Comparison of ENCODE assay signal across 10 cellular contexts in genomic region chr2:26008851-26009566, GRCh38. TPM values are rescaled to one million over a fixed set of nuclear protein-coding genes. Genes with fewer than 3 reads are reported as not detected.
A peak's percentile ranks its signal among the peaks of the same experiment; 100 is the strongest.
DNase-seq lines count a peak whose midpoint lies in the region; ATAC-seq and TF ChIP-seq lines count a peak whose summit lies in the region.
"Had no signal": no experiment of that assay in that cellular context is flagged by ENCODE, and none has a peak within 500 bp of the region (broad histone marks: within the 10 kb centered on the region; RNA-seq: fewer than 3 reads in every experiment).

No MANE protein-coding gene starts in this region.

- H3K23ac ChIP-seq in mesenchymal stem cell (ENCODE audit: low read length in 2 of 2), result no peak overlapping the region

- no peak overlapping the region for H3K4me2 ChIP-seq in mesenchymal stem cell (ENCODE audit: low read length, poor library complexity, severe bottlenecking)

- peak overlapping the region; percentile 74 for H3K9ac ChIP-seq in mesenchymal stem cell (ENCODE audit: low read length)

- no peaks in the 10 kb centered on the region for H3K79me1 ChIP-seq in mesenchymal stem cell (replicated peaks; ENCODE audit: low read length, poor library complexity, severe bottlenecking)

- peaks cover 83% of the 10 kb centered on the region for H3K4me1 Mint-ChIP-seq in dendritic cell treated with granulocyte-macrophage colony-stimulating factor and Interleukin-4, amounts not matched to agents 40 ng/mL and 50 ng/mL, for 4 days (ENCODE audit: low read depth)

- peak overlapping the region in 1 of 2 experiments; percentile 52 for H3K4ac ChIP-seq in mesenchymal stem cell (ENCODE audit: low read depth in 1 of 2, low read length in 2 of 2)

- H3K18ac ChIP-seq in mesenchymal stem cell (ENCODE audit: low read depth in 1 of 2, low read length in 2 of 2), result peak overlapping the region in 1 of 2 experiments; percentile 18

- H4K8ac ChIP-seq in mesenchymal stem cell (ENCODE audit: low read length), result peak overlapping the region; percentile 52

- H3K9me3 Mint-ChIP-seq in dendritic cell treated with granulocyte-macrophage colony-stimulating factor and Interleukin-4, amounts not matched to agents 40 ng/mL and 50 ng/mL, for 4 days, result no peaks in the 10 kb centered on the region

- peak overlapping the region; percentile 35 for H3K4me3 Mint-ChIP-seq in dendritic cell treated with granulocyte-macrophage colony-stimulating factor and Interleukin-4, amounts not matched to agents 40 ng/mL and 50 ng/mL, for 4 days

- H3K27ac ChIP-seq in mesenchymal stem cell (ENCODE audit: low read length, poor library complexity, severe bottlenecking), result no peak overlapping the region

- H4K91ac ChIP-seq in mesenchymal stem cell (ENCODE audit: low read length), result no peak overlapping the region

- H2AFZ ChIP-seq in mesenchymal stem cell (ENCODE audit: low read depth, low read length), result no peak overlapping the region

- intact Hi-C loops in dendritic cell treated with granulocyte-macrophage colony-stimulating factor and Interleukin-4, amounts not matched to agents 40 ng/mL and 50 ng/mL, for 4 days (cut with micrococcal nuclease), result loop anchor here (2.0 kb wide), 1 partner anchor 24 kb away; no protein-coding TSS in a partner anchor

- peak overlapping the region in 1 of 2 experiments; percentile 18 for H3K14ac ChIP-seq in mesenchymal stem cell (ENCODE audit: low read length in 2 of 2)

- H3K27me3 ChIP-seq in mesenchymal stem cell (ENCODE audit: control insufficient read depth in 1 of 2, insufficient read depth in 1 of 2, low read length in 2 of 2), result no peaks in the 10 kb centered on the region

- no peak for ATAC-seq in HG02763 (IDR thresholded peaks at IDR 0.05; ENCODE audit: unreplicated experiment)

- no peaks in the 10 kb centered on the region for H3K36me3 ChIP-seq in mesenchymal stem cell (ENCODE audit: control insufficient read depth in 1 of 2, insufficient read depth in 2 of 2, low read depth in 1 of 2, low read length in 2 of 2)

- no peak overlapping the region for H2BK15ac ChIP-seq in mesenchymal stem cell (ENCODE audit: low read depth, poor library complexity, severe bottlenecking)

- no peaks in the 10 kb centered on the region for H3K27me3 Mint-ChIP-seq in dendritic cell treated with granulocyte-macrophage colony-stimulating factor and Interleukin-4, amounts not matched to agents 40 ng/mL and 50 ng/mL, for 4 days

- H3K36me3 Mint-ChIP-seq in dendritic cell treated with granulocyte-macrophage colony-stimulating factor and Interleukin-4, amounts not matched to agents 40 ng/mL and 50 ng/mL, for 4 days (ENCODE audit: low read depth), result no peaks in the 10 kb centered on the region

- H3K9me3 ChIP-seq in mesenchymal stem cell (ENCODE audit: control insufficient read depth, low read length), result no peaks in the 10 kb centered on the region

- peak overlapping the region in 1 of 2 experiments; percentile 46 for H2BK12ac ChIP-seq in mesenchymal stem cell (ENCODE audit: low read length in 2 of 2)

- H3K4me1 ChIP-seq in mesenchymal stem cell (ENCODE audit: control insufficient read depth, insufficient read depth, low read depth, low read length), result peaks cover 14% of the 10 kb centered on the region

- H2BK5ac ChIP-seq in mesenchymal stem cell (ENCODE audit: low read depth, low read length, poor library complexity, severe bottlenecking), result no peak overlapping the region

- peak overlapping the region in 1 of 2 experiments; percentile 2 for H3K4me3 ChIP-seq in mesenchymal stem cell (ENCODE audit: insufficient read depth in 1 of 2, low read depth in 1 of 2, low read length in 2 of 2)

- no peak for TF ChIP-seq CTCF in AG09319 (IDR thresholded peaks at IDR 0.05; ENCODE audit: low read depth, low read length)

- no peak overlapping the region for H2BK120ac ChIP-seq in mesenchymal stem cell (ENCODE audit: low read depth, low read length)

- WGBS in mesenchymal stem cell, result 59% methylated on average over 2 of the region's 2 CpGs

- no peak overlapping the region for H2AK5ac ChIP-seq in mesenchymal stem cell (ENCODE audit: low read length, severe bottlenecking)

- DNase-seq in AG09319 (ENCODE audit: extremely low read depth, low read depth), result peak; percentile 57
- DNase-seq in MV-4-11 (lab: John Stamatoyannopoulos, UW), result peak; percentile 99
- peak; percentile 72 for DNase-seq in mesenchymal stem cell
- DNase-seq in NK-92 treated with Interleukin-12 subunit alpha and Interleukin-12 subunit beta, amount 100 ng/mL, for 24 hours (lab: John Stamatoyannopoulos, UW), result no peak
- DNase-seq in GM19238 (ENCODE audit: insufficient read length, low spot score), result no peak
- DNase-seq in NCI-H1694 treated with DMSO at 0.1 percent for 48 hours (lab: John Stamatoyannopoulos, UW), result no peak
- DNase-seq: activated naive CD4-positive, alpha-beta T cell; NCI-H146 had no signal

- peak overlapping the region; percentile 96 for H3K27ac Mint-ChIP-seq in dendritic cell treated with granulocyte-macrophage colony-stimulating factor and Interleukin-4, amounts not matched to agents 40 ng/mL and 50 ng/mL, for 4 days

RNA-seq across cellular contexts. Expression of gene RAB10, which starts 24.9 kb away (rescaled TPM):
- 106 TPM for polyA plus RNA-seq in mesenchymal stem cell (2013, experiment 1 of 2)
- 107 TPM for polyA plus RNA-seq in mesenchymal stem cell (2013, experiment 2 of 2)

RNA-seq across cellular contexts. Expression of gene KIF3C, which starts 26.7 kb away (rescaled TPM):
- 16.9 TPM for polyA plus RNA-seq in mesenchymal stem cell (2013, experiment 1 of 2)
- 15.9 TPM for polyA plus RNA-seq in mesenchymal stem cell (2013, experiment 2 of 2)

Comparison
In these comparisons a context has a peak if more than half of its experiments do, and no peak if none do; other contexts are left out.
1. DNase-seq: peak in AG09319 (single experiment), MV-4-11 (single experiment) and mesenchymal stem cell (single experiment); none in NK-92 treated with Interleukin-12 subunit alpha and Interleukin-12 subunit beta, amount 100 ng/mL, for 24 hours (single experiment), GM19238 (single experiment) and NCI-H1694 treated with DMSO at 0.1 percent for 48 hours (single experiment).